ENCODE assay signal across 1 cellular context in genomic region chr4:633976-634598, GRCh38.
TF ChIP-seq lines count a peak whose summit lies in the region.

No MANE protein-coding gene starts in this region.

TF ChIP-seq in H1, 55 proteins besides CTCF, POLR2A, EP300 and RAD21:
- TF ChIP-seq MAX (IDR thresholded peaks at IDR 0.05): no peak
- TF ChIP-seq SP4 (IDR thresholded peaks at IDR 0.05; ENCODE audit: low read length): no peak
- no peak for TF ChIP-seq CHD2 (IDR thresholded peaks at IDR 0.05; ENCODE audit: low read length)
- no peak for TF ChIP-seq BACH1 (IDR thresholded peaks at IDR 0.05; ENCODE audit: low read length)
- TF ChIP-seq EGR1 (IDR thresholded peaks at IDR 0.05; ENCODE audit: borderline replicate concordance, low read depth, low read length): no peak
- TF ChIP-seq USF2 (IDR thresholded peaks at IDR 0.05; ENCODE audit: low read length): no peak
- no peak for TF ChIP-seq TBP (IDR thresholded peaks at IDR 0.05; ENCODE audit: low read depth, low read length)
- TF ChIP-seq KDM4A (IDR thresholded peaks at IDR 0.05; ENCODE audit: low read depth, low read length, severe bottlenecking): no peak
- no peak for TF ChIP-seq EZH2 (IDR thresholded peaks at IDR 0.05; ENCODE audit: low read depth, low read length, severe bottlenecking)
